Comparison of ENCODE assay signal across 23 cellular contexts in the genomic region with DNA sequence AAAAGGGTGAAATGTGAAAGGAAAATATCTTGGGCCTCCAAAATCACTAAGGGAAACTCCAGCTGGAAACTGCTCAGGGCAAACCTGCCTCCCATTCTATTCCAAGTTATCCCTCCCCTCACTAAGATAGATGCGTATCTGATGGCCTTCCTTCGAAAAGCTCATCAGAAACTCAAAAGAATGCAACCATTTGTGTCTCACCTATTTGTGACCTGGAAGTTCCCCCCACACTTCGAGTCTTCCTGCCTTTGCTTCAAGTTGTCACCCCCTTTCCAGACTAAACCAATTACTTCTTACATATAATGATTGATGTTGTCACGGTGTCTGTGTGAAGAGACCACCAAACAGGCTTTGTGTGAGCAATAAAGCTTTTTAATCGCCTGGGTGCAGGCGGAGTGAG.
"Had no signal": no experiment of that assay in that cellular context is flagged by ENCODE, and none has a peak within 500 bp of the region (broad histone marks: within the 10 kb centered on the region; RNA-seq: fewer than 3 reads in every experiment).

No MANE protein-coding gene starts in this region.

- H3K27me3 ChIP-seq: ascending aorta, body of pancreas had no signal

- H3K4me1 Mint-ChIP-seq: activated naive CD8-positive, alpha-beta T cell treated with anti-CD3 and anti-CD28 coated beads, Interleukin-2, amount 50 U/mL, for 24 hours had no signal

- H3K36me3 ChIP-seq: ascending aorta had no signal

- H3K27ac ChIP-seq: body of pancreas, SK-N-MC had no signal

- H3K4me3 ChIP-seq: body of pancreas, SK-N-MC had no signal

- H3K9me3 ChIP-seq: ascending aorta, body of pancreas had no signal

- DNase-seq: activated CD4-positive, alpha-beta T cell treated with anti-CD3 and anti-CD28 coated beads for 4 hours; activated CD8-positive, alpha-beta memory T cell treated with anti-CD3 and anti-CD28 coated beads, Interleukin-2, amount 50 U/mL, for 48 hours; activated CD8-positive, alpha-beta T cell treated with anti-CD3 and anti-CD28 coated beads for 36 hours; activated effector memory CD4-positive, alpha-beta T cell treated with anti-CD3 and anti-CD28 coated beads, Interleukin-2, amount 50 U/mL, for 16 hours; activated naive CD4-positive, alpha-beta T cell treated with Interleukin-2 at 50 U/mL for 16 hours; activated naive CD8-positive, alpha-beta T cell treated with anti-CD3 and anti-CD28 coated beads, Interleukin-2, amount 50 U/mL, for 24 hours; activated T-cell treated with anti-CD3 and anti-CD28 coated beads, Interleukin-2, amount 50 U/mL, for 1 hour; amniotic stem cell; body of pancreas; Kasumi-1; NCI-H1105 treated with DMSO at 0.1 percent for 48 hours; NCI-H1930; NCI-H2171; NCI-H2227 treated with DMSO at 0.1 percent for 48 hours; NCI-H446 treated with DMSO at 0.1 percent for 48 hours; NCI-H524 treated with DMSO at 0.1 percent for 48 hours; NCI-H748 treated with DMSO at 0.1 percent for 48 hours; T-helper 1 cell had no signal

- H3K36me3 Mint-ChIP-seq: activated naive CD4-positive, alpha-beta T cell treated with anti-CD3 and anti-CD28 coated beads, Interleukin-2, amount 50 U/mL, for 72 hours had no signal

- H3K9me3 Mint-ChIP-seq: activated CD8-positive, alpha-beta T cell treated with anti-CD3 and anti-CD28 coated beads for 36 hours; activated naive CD4-positive, alpha-beta T cell treated with anti-CD3 and anti-CD28 coated beads, Interleukin-2, amount 50 U/mL, for 72 hours; activated naive CD8-positive, alpha-beta T cell treated with anti-CD3 and anti-CD28 coated beads, Interleukin-2, amount 50 U/mL, for 24 hours; activated T-helper 1 cell treated with anti-CD3 and anti-CD28 coated beads, Interleukin-12 subunit alpha, Interleukin-12 subunit beta, Interleukin-2, Interleukin-4 antibody, amounts not matched to agents 30 ng/mL and 10 ng/mL and 1 ng/mL, durations not matched to agents 14 hours and 24 hours and 36 hours had no signal

- H3K27ac Mint-ChIP-seq: activated CD8-positive, alpha-beta T cell treated with anti-CD3 and anti-CD28 coated beads for 36 hours; activated naive CD4-positive, alpha-beta T cell treated with anti-CD3 and anti-CD28 coated beads, Interleukin-2, amount 50 U/mL, for 72 hours; activated naive CD8-positive, alpha-beta T cell treated with anti-CD3 and anti-CD28 coated beads, Interleukin-2, amount 50 U/mL, for 24 hours; activated T-helper 1 cell treated with anti-CD3 and anti-CD28 coated beads, Interleukin-12 subunit alpha, Interleukin-12 subunit beta, Interleukin-2, Interleukin-4 antibody, amounts not matched to agents 30 ng/mL and 10 ng/mL and 1 ng/mL, durations not matched to agents 14 hours and 24 hours and 36 hours had no signal

- H3K27me3 Mint-ChIP-seq: activated CD8-positive, alpha-beta T cell treated with anti-CD3 and anti-CD28 coated beads for 36 hours; activated naive CD8-positive, alpha-beta T cell treated with anti-CD3 and anti-CD28 coated beads, Interleukin-2, amount 50 U/mL, for 24 hours had no signal

- H3K4me3 Mint-ChIP-seq: activated CD8-positive, alpha-beta T cell treated with anti-CD3 and anti-CD28 coated beads for 36 hours; activated naive CD8-positive, alpha-beta T cell treated with anti-CD3 and anti-CD28 coated beads, Interleukin-2, amount 50 U/mL, for 24 hours; activated T-helper 1 cell treated with anti-CD3 and anti-CD28 coated beads, Interleukin-12 subunit alpha, Interleukin-12 subunit beta, Interleukin-2, Interleukin-4 antibody, amounts not matched to agents 30 ng/mL and 10 ng/mL and 1 ng/mL, durations not matched to agents 14 hours and 24 hours and 36 hours had no signal

- ATAC-seq: activated CD4-positive, CD25-positive, alpha-beta regulatory T cell treated with anti-CD3 and anti-CD28 coated beads, Interleukin-2, amount 50 U/mL, for 24 hours; activated CD8-positive, alpha-beta T cell treated with anti-CD3 and anti-CD28 coated beads for 36 hours; activated naive CD4-positive, alpha-beta T cell treated with anti-CD3 and anti-CD28 coated beads, Interleukin-2, amount 50 U/mL, for 72 hours; activated naive CD8-positive, alpha-beta T cell treated with anti-CD3 and anti-CD28 coated beads, Interleukin-2, amount 50 U/mL, for 24 hours; body of pancreas had no signal
